In genomic region chr6:31734247-31734702, GRCh38 we compare ENCODE assay signal across 10 cellular contexts. TPM values are rescaled to one million over a fixed set of nuclear protein-coding genes. Genes with fewer than 3 reads are reported as not detected.
DNase-seq lines count a peak whose midpoint lies in the region; ATAC-seq and TF ChIP-seq lines count a peak whose summit lies in the region.
"Had no signal": no experiment of that assay in that cellular context is flagged by ENCODE, and none has a peak within 500 bp of the region (broad histone marks: within the 10 kb centered on the region; RNA-seq: fewer than 3 reads in every experiment).

No MANE protein-coding gene starts in this region.

- H3K36me3 ChIP-seq in right atrium auricular region: peaks cover 42% of the 10 kb centered on the region
- peaks cover 26% of the 10 kb centered on the region for H3K36me3 ChIP-seq in mammary epithelial cell (ENCODE audit: insufficient read depth, low read length)
- peaks cover 3 to 33% of the 10 kb centered on the region in 2 donors for H3K36me3 ChIP-seq in vagina

- peak overlapping the region; percentile 72 for H3K4me3 ChIP-seq in right atrium auricular region
- H3K4me3 ChIP-seq in mammary epithelial cell (replicated peaks in 1 of 3; ENCODE audit: insufficient read depth in 1 of 3, low read depth in 2 of 3, low read length in 3 of 3): peak overlapping the region; percentile 83 to 89 (median 86)
- peak overlapping the region; percentile 92 for H3K4me3 ChIP-seq in mononuclear cell (ENCODE audit: low read length)
- peak overlapping the region; percentile 67 to 82 for H3K4me3 ChIP-seq in vagina

- H3K9me3 ChIP-seq in right atrium auricular region: no peaks in the 10 kb centered on the region
- H3K9me3 ChIP-seq in mammary epithelial cell (replicated peaks; ENCODE audit: insufficient read depth, low read length): no peaks in the 10 kb centered on the region
- no peaks in the 10 kb centered on the region for H3K9me3 ChIP-seq in mononuclear cell (ENCODE audit: low read depth, low read length)
- no peaks in the 10 kb centered on the region for H3K9me3 ChIP-seq in vagina

- peaks cover 51% of the 10 kb centered on the region for H3K79me2 ChIP-seq in mammary epithelial cell (ENCODE audit: insufficient read depth, low read length)

- H3K4me1 ChIP-seq in right atrium auricular region (peaks cover 0 to 55% of the 10 kb centered on the region in 2 donors), mammary epithelial cell (ENCODE audit: insufficient read depth, low read length) (peaks cover 43% of the 10 kb centered on the region), mononuclear cell (ENCODE audit: insufficient read depth, low read length) (peaks cover 77% of the 10 kb centered on the region), vagina (peaks cover 56% of the 10 kb centered on the region)

- peak overlapping the region; percentile 76 for H3K4me2 ChIP-seq in mammary epithelial cell (ENCODE audit: insufficient read depth, low read depth, low read length)

- in situ Hi-C loops in mammary epithelial cell (cut with MboI; ENCODE audit: low sequenced_read_pairs in 2 of 2): no loop called here

- no peak for ATAC-seq in Right ventricle myocardium inferior

- DNase-seq in right atrium auricular region (ENCODE audit: low spot score) (no peak), Right ventricle myocardium inferior (ENCODE audit: missing footprints) (no peak), mammary epithelial cell (no peak), vagina (ENCODE audit: extremely low spot score in 2 of 2) (no peak), NCI-H510A treated with DMSO at 0.1 percent for 48 hours (lab: John Stamatoyannopoulos, UW) (no peak), mucosa of gallbladder (ENCODE audit: low spot score) (no peak), NCI-H1092 (lab: John Stamatoyannopoulos, UW) (no peak)
- DNase-seq: cerebellar nuclear complex had no signal

- H3K27ac ChIP-seq in right atrium auricular region (peak overlapping the region; percentile 93 to 96), mammary epithelial cell (ENCODE audit: insufficient read depth, low read depth, low read length) (peak overlapping the region; percentile 87), vagina (peak overlapping the region; percentile 96)

- dilution Hi-C loops in mammary epithelial cell (cut with HindIII; ENCODE audit: low sequenced_read_pairs): loop anchor here (5.0 kb wide), 1 partner anchor 42 kb away; no protein-coding TSS in a partner anchor

- H3K9ac ChIP-seq in mammary epithelial cell (ENCODE audit: insufficient read depth, low read length): peak overlapping the region; percentile 58

- intact Hi-C loops in Right ventricle myocardium inferior (cut with DNase I): loop anchor here (5.0 to 10.0 kb wide), 2 partner anchors 58 to 189 kb away; partner anchors contain the start of genes ATP6V1G2, DDX39B and NFKBIL1
- intact Hi-C loops in mammary epithelial cell (cut with micrococcal nuclease): loop anchor here (2.0 to 10.0 kb wide), 4 partner anchors 31 to 461 kb away; partner anchors contain the start of genes ABHD16A, ATP6V1G2, DDX39B and GPSM3
- intact Hi-C loops in vagina (cut with DNase I): loop anchor here (10.0 kb wide), 2 partner anchors 49 to 61 kb away; partner anchors contain the start of genes LY6G5C and VARS1

- H4K20me1 ChIP-seq in mammary epithelial cell (ENCODE audit: insufficient read depth, low read length): no peaks in the 10 kb centered on the region

- no TSS peak for BruUV-seq in mammary epithelial cell (replicated peaks; lab: Mats Ljungman, UMichigan)

- CTCF ChIA-PET in mammary epithelial cell (lab: Charles Lee; ENCODE audit: low non-redundant PET): no interaction called here

- TF ChIP-seq CTCF in right atrium auricular region (IDR thresholded peaks at IDR 0.05) (no peak), mammary epithelial cell (conservative IDR thresholded peaks at IDR 0.05 in 1 of 2, IDR thresholded peaks at IDR 0.05 in 1 of 2; ENCODE audit: extremely low read depth in 1 of 2, insufficient read depth in 1 of 2, low read depth in 1 of 2, low read length in 2 of 2) (no peak), vagina (IDR thresholded peaks at IDR 0.05) (no peak)

- no peak overlapping the region for H2AFZ ChIP-seq in mammary epithelial cell (ENCODE audit: low read depth, low read length)

- H3K27me3 ChIP-seq in right atrium auricular region (no peaks in the 10 kb centered on the region), mammary epithelial cell (ENCODE audit: insufficient read depth, low read length) (no peaks in the 10 kb centered on the region), mononuclear cell (ENCODE audit: insufficient read depth, low read length) (no peaks in the 10 kb centered on the region), vagina (no peaks in the 10 kb centered on the region)

- no peak for TF ChIP-seq POLR2A in vagina (IDR thresholded peaks at IDR 0.05)

RNA-seq across cellular contexts. Expression of gene CLIC1, which starts 2.1 kb away (rescaled TPM):
- 100 to 1,000 TPM in 1 of 2 donors, 10 to 100 TPM in 1; 90.9 to 194 TPM for total RNA-seq in right atrium auricular region
- 102 TPM for total RNA-seq in Right ventricle myocardium inferior
- 100 to 1,000 TPM; 343 to 506 TPM for total RNA-seq in mammary epithelial cell
- 872 TPM for polyA plus RNA-seq in mammary epithelial cell
- polyA minus RNA-seq in mammary epithelial cell: 679 TPM
- 421 TPM for total RNA-seq in mononuclear cell
- 250 TPM for total RNA-seq in vagina
- total RNA-seq in mucosa of gallbladder: 394 TPM

RNA-seq across cellular contexts. Expression of gene DDAH2, which starts 5.2 kb away (rescaled TPM):
- total RNA-seq in right atrium auricular region (10 to 100 TPM; 53.5 to 93.3 TPM), Right ventricle myocardium inferior (40.6 TPM), mammary epithelial cell (10 to 100 TPM in 1 of 2 donors, 1 to 10 TPM in 1; 7.7 to 27.7 TPM), mononuclear cell (9.8 TPM), vagina (108 TPM), mucosa of gallbladder (130 TPM)
- 6.7 TPM for polyA plus RNA-seq in mammary epithelial cell
- polyA minus RNA-seq in mammary epithelial cell: 5.6 TPM

RNA-seq across cellular contexts. Expression of gene MSH5, which starts 5.5 kb away (rescaled TPM):
- total RNA-seq in right atrium auricular region: under 1 TPM; 0.37 to 0.98 TPM
- 2.0 TPM for total RNA-seq in Right ventricle myocardium inferior
- 10 to 100 TPM in 1 of 2 donors, 1 to 10 TPM in 1; 9.3 to 28.3 TPM for total RNA-seq in mammary epithelial cell
- 12.3 TPM for polyA plus RNA-seq in mammary epithelial cell
- 57.7 TPM for polyA minus RNA-seq in mammary epithelial cell
- total RNA-seq in mononuclear cell: 6.1 TPM
- total RNA-seq in vagina: 11.0 TPM
- total RNA-seq in mucosa of gallbladder: 19.7 TPM

RNA-seq across cellular contexts. Expression of gene MPIG6B, which starts 11.1 kb away (rescaled TPM):
- total RNA-seq in right atrium auricular region: under 1 TPM in 1 of 2 donors, not detected in 1; 0.55 TPM
- 0.70 TPM for total RNA-seq in Right ventricle myocardium inferior
- total RNA-seq in mammary epithelial cell: not detected
- 0.09 TPM for polyA plus RNA-seq in mammary epithelial cell
- not detected for polyA minus RNA-seq in mammary epithelial cell
- total RNA-seq in mononuclear cell: 11.5 TPM
- not detected for total RNA-seq in vagina
- total RNA-seq in mucosa of gallbladder: 0.37 TPM
- total RNA-seq: M059J had no signal

RNA-seq across cellular contexts. Expression of gene LY6G6C, which starts 12.7 kb away (rescaled TPM):
- total RNA-seq in right atrium auricular region (1 to 10 TPM in 1 of 2 donors, not detected in 1; 1.3 TPM), Right ventricle myocardium inferior (not detected), mammary epithelial cell (under 1 TPM in 1 of 2 donors, not detected in 1; 0.45 TPM), mononuclear cell (not detected), vagina (not detected), mucosa of gallbladder (not detected)
- polyA plus RNA-seq in mammary epithelial cell: 0.56 TPM
- polyA minus RNA-seq in mammary epithelial cell: not detected
- total RNA-seq: M059J had no signal
